In the genomic region with DNA sequence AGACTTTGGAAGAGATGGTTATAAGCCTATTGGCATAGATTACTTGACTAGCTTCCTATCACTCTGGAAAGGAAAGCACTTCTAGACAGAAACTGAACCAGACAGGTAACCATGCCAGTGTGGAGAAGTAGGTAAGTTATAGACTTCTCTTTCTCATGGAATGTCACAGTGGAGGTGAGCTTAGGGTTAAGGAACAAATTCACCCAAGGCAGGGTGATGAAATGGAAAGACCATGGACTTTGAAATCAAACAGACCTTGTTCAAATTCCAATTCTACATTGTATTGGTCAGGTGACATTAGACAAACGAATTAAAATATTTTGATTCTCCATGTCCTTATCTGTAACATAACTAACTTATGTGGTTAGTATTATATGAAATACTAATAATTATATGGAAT, we compare ENCODE assay signal across 29 cellular contexts.
"Had no signal": no experiment of that assay in that cellular context is flagged by ENCODE, and none has a peak within 500 bp of the region (broad histone marks: within the 10 kb centered on the region; RNA-seq: fewer than 3 reads in every experiment).

No MANE protein-coding gene starts in this region.

- H3K4me3 Mint-ChIP-seq: activated CD4-positive, alpha-beta memory T cell treated with anti-CD3 and anti-CD28 coated beads, Interleukin-2, amount 10 ng/mL, durations not matched to agents 7 days and 5 days; activated CD4-positive, alpha-beta T cell treated with anti-CD3 and anti-CD28 coated beads, Interleukin-2, amount 10 ng/mL, durations not matched to agents 7 days and 5 days; activated naive CD4-positive, alpha-beta T cell treated with anti-CD3 and anti-CD28 coated beads, Interleukin-2, amount 10 ng/mL, durations not matched to agents 7 days and 5 days; activated naive CD8-positive, alpha-beta T cell treated with anti-CD3 and anti-CD28 coated beads, Interleukin-2, amount 10 ng/mL, durations not matched to agents 7 days and 5 days; activated T-cell treated with anti-CD3 and anti-CD28 coated beads, Interleukin-2, amount 50 U/mL, for 24 hours; activated T-cell treated with anti-CD3 and anti-CD28 coated beads, Interleukin-2, amount 50 U/mL, for 72 hours; central memory CD8-positive, alpha-beta T cell; dendritic cell treated with granulocyte-macrophage colony-stimulating factor and Interleukin-4, amounts not matched to agents 40 ng/mL and 50 ng/mL, for 4 days; endodermal cell had no signal

- H3K27me3 Mint-ChIP-seq: activated CD4-positive, alpha-beta memory T cell treated with anti-CD3 and anti-CD28 coated beads, Interleukin-2, amount 10 ng/mL, durations not matched to agents 7 days and 5 days; activated CD4-positive, alpha-beta T cell treated with anti-CD3 and anti-CD28 coated beads, Interleukin-2, amount 10 ng/mL, durations not matched to agents 7 days and 5 days; activated naive CD8-positive, alpha-beta T cell treated with anti-CD3 and anti-CD28 coated beads, Interleukin-2, amount 10 ng/mL, durations not matched to agents 7 days and 5 days; activated T-cell treated with anti-CD3 and anti-CD28 coated beads, Interleukin-2, amount 50 U/mL, for 24 hours; dendritic cell treated with granulocyte-macrophage colony-stimulating factor and Interleukin-4, amounts not matched to agents 40 ng/mL and 50 ng/mL, for 4 days had no signal

- H3K27ac Mint-ChIP-seq: activated CD4-positive, alpha-beta memory T cell treated with anti-CD3 and anti-CD28 coated beads, Interleukin-2, amount 10 ng/mL, durations not matched to agents 7 days and 5 days; activated CD4-positive, alpha-beta T cell treated with anti-CD3 and anti-CD28 coated beads, Interleukin-2, amount 10 ng/mL, durations not matched to agents 7 days and 5 days; activated naive CD4-positive, alpha-beta T cell treated with anti-CD3 and anti-CD28 coated beads, Interleukin-2, amount 10 ng/mL, durations not matched to agents 7 days and 5 days; activated naive CD4-positive, alpha-beta T cell treated with anti-CD3 and anti-CD28 coated beads, Interleukin-2, amount 50 U/mL, for 72 hours; activated naive CD8-positive, alpha-beta T cell treated with anti-CD3 and anti-CD28 coated beads, Interleukin-2, amount 10 ng/mL, durations not matched to agents 7 days and 5 days; activated T-cell treated with anti-CD3 and anti-CD28 coated beads, Interleukin-2, amount 50 U/mL, for 24 hours; activated T-cell treated with anti-CD3 and anti-CD28 coated beads, Interleukin-2, amount 50 U/mL, for 72 hours; dendritic cell treated with granulocyte-macrophage colony-stimulating factor and Interleukin-4, amounts not matched to agents 40 ng/mL and 50 ng/mL, for 4 days; endodermal cell had no signal

- H3K9me3 Mint-ChIP-seq: activated CD4-positive, alpha-beta memory T cell treated with anti-CD3 and anti-CD28 coated beads, Interleukin-2, amount 10 ng/mL, durations not matched to agents 7 days and 5 days; activated naive CD4-positive, alpha-beta T cell treated with anti-CD3 and anti-CD28 coated beads, Interleukin-2, amount 10 ng/mL, durations not matched to agents 7 days and 5 days; activated T-cell treated with anti-CD3 and anti-CD28 coated beads, Interleukin-2, amount 50 U/mL, for 24 hours; central memory CD8-positive, alpha-beta T cell; dendritic cell treated with granulocyte-macrophage colony-stimulating factor and Interleukin-4, amounts not matched to agents 40 ng/mL and 50 ng/mL, for 4 days had no signal

- H3K36me3 Mint-ChIP-seq: activated naive CD4-positive, alpha-beta T cell treated with anti-CD3 and anti-CD28 coated beads, Interleukin-2, amount 10 ng/mL, durations not matched to agents 7 days and 5 days had no signal

- H3K36me3 ChIP-seq: ascending aorta, brain microvascular endothelial cell, gastrocnemius medialis had no signal

- DNase-seq: activated CD4-positive, alpha-beta memory T cell treated with anti-CD3 and anti-CD28 coated beads, Interleukin-2, amount 10 ng/mL, durations not matched to agents 7 days and 5 days; activated CD4-positive, alpha-beta T cell treated with anti-CD3 and anti-CD28 coated beads for 4 hours; activated CD4-positive, alpha-beta T cell treated with anti-CD3 and anti-CD28 coated beads, Interleukin-2, amount 10 ng/mL, durations not matched to agents 7 days and 5 days; activated CD4-positive, alpha-beta T cell treated with anti-CD3 and anti-CD28 coated beads, Interleukin-2, amount 50 U/mL, for 4 hours; activated CD4-positive, CD25-positive, alpha-beta regulatory T cell; activated CD4-positive, CD25-positive, alpha-beta regulatory T cell treated with anti-CD3 and anti-CD28 coated beads, Interleukin-2, amount 50 U/mL, for 72 hours; activated CD8-positive, alpha-beta memory T cell treated with anti-CD3 and anti-CD28 coated beads, Interleukin-2, amount 50 U/mL, for 48 hours; activated gamma-delta T cell; activated naive CD4-positive, alpha-beta T cell; activated naive CD4-positive, alpha-beta T cell treated with anti-CD3 and anti-CD28 coated beads, Interleukin-2, amount 10 ng/mL, durations not matched to agents 7 days and 5 days; activated naive CD8-positive, alpha-beta T cell treated with anti-CD3 and anti-CD28 coated beads, Interleukin-2, amount 10 ng/mL, durations not matched to agents 7 days and 5 days; activated T-cell treated with anti-CD3 and anti-CD28 coated beads for 4 hours; activated T-cell treated with anti-CD3 and anti-CD28 coated beads, Interleukin-2, amount 50 U/mL, for 24 hours; activated T-cell treated with anti-CD3 and anti-CD28 coated beads, Interleukin-2, amount 50 U/mL, for 72 hours; brain microvascular endothelial cell; dorsolateral prefrontal cortex; effector memory CD4-positive, alpha-beta T cell; endodermal cell; foreskin keratinocyte; gastrocnemius medialis; glutamatergic neuron; T-helper 2 cell had no signal

- H3K4me3 ChIP-seq: ascending aorta, coronary artery, dorsolateral prefrontal cortex, gastrocnemius medialis had no signal

- H3K9me3 ChIP-seq: ascending aorta, gastrocnemius medialis had no signal

- H3K27me3 ChIP-seq: ascending aorta, brain microvascular endothelial cell, dorsolateral prefrontal cortex, foreskin keratinocyte, gastrocnemius medialis had no signal

- H3K4me1 ChIP-seq: ascending aorta, foreskin keratinocyte, gastrocnemius medialis had no signal

- ATAC-seq: activated naive CD4-positive, alpha-beta T cell treated with anti-CD3 and anti-CD28 coated beads, Interleukin-2, amount 50 U/mL, for 72 hours; activated T-cell treated with anti-CD3 and anti-CD28 coated beads, Interleukin-2, amount 50 U/mL, for 72 hours; esophagus mucosa; foreskin keratinocyte; gastrocnemius medialis had no signal

- H3K27ac ChIP-seq: ascending aorta, brain microvascular endothelial cell, coronary artery, dorsolateral prefrontal cortex, foreskin keratinocyte, gastrocnemius medialis had no signal

- FAIRE-seq: bronchial epithelial cell had no signal
